ENCODE assay signal across 9 cellular contexts in genomic region chr5:140595538-140595937, GRCh38. TPM values are rescaled to one million over a fixed set of nuclear protein-coding genes. Genes with fewer than 3 reads are reported as not detected.
A peak's percentile ranks its signal among the peaks of the same experiment; 100 is the strongest.
DNase-seq lines count a peak whose midpoint lies in the region; ATAC-seq and TF ChIP-seq lines count a peak whose summit lies in the region.
"Had no signal": no experiment of that assay in that cellular context is flagged by ENCODE, and none has a peak within 500 bp of the region (broad histone marks: within the 10 kb centered on the region; RNA-seq: fewer than 3 reads in every experiment).

No MANE protein-coding gene starts in this region.

- no peaks in the 10 kb centered on the region for H3K9me3 Mint-ChIP-seq in activated naive CD8-positive, alpha-beta T cell treated with anti-CD3 and anti-CD28 coated beads, Interleukin-2, amount 50 U/mL, for 24 hours
- H3K9me3 Mint-ChIP-seq in activated naive CD8-positive, alpha-beta T cell treated with anti-CD3 and anti-CD28 coated beads for 36 hours, result no peaks in the 10 kb centered on the region
- H3K9me3 Mint-ChIP-seq: IgD-negative memory B cell had no signal

- DNase-seq in activated naive CD8-positive, alpha-beta T cell treated with anti-CD3 and anti-CD28 coated beads, Interleukin-2, amount 50 U/mL, for 24 hours, result no peak
- DNase-seq in activated naive CD8-positive, alpha-beta T cell treated with anti-CD3 and anti-CD28 coated beads for 36 hours, result no peak
- DNase-seq in left ventricle myocardium inferior (no peak), upper lobe of right lung (no peak), occipital lobe (lab: John Stamatoyannopoulos, UW) (no peak), T-helper 17 cell (no peak)
- DNase-seq: activated T-cell treated with anti-CD3 and anti-CD28 coated beads, Interleukin-2, amount 50 U/mL, for 1 hour had no signal

- peaks cover 6% of the 10 kb centered on the region for H3K4me1 Mint-ChIP-seq in activated naive CD8-positive, alpha-beta T cell treated with anti-CD3 and anti-CD28 coated beads, Interleukin-2, amount 50 U/mL, for 24 hours
- peaks cover 4% of the 10 kb centered on the region for H3K4me1 Mint-ChIP-seq in activated naive CD8-positive, alpha-beta T cell treated with anti-CD3 and anti-CD28 coated beads for 36 hours
- H3K4me1 Mint-ChIP-seq in T-helper 17 cell, result peaks cover 2% of the 10 kb centered on the region
- H3K4me1 Mint-ChIP-seq: GM23338, IgD-negative memory B cell had no signal

- no peaks in the 10 kb centered on the region for H3K36me3 ChIP-seq in left ventricle myocardium inferior
- H3K36me3 ChIP-seq in upper lobe of right lung, result no peaks in the 10 kb centered on the region

- no peak overlapping the region for H3K4me3 ChIP-seq in left ventricle myocardium inferior
- no peak overlapping the region for H3K4me3 ChIP-seq in upper lobe of right lung
- H3K4me3 ChIP-seq: GM23338 had no signal

- intact Hi-C loops in left ventricle myocardium inferior (cut with micrococcal nuclease) (no loop called here), upper lobe of right lung (cut with DNase I) (no loop called here)

- H3K9me3 ChIP-seq in left ventricle myocardium inferior (replicated peaks) (no peaks in the 10 kb centered on the region), upper lobe of right lung (no peaks in the 10 kb centered on the region), T-helper 17 cell (ENCODE audit: control insufficient read depth, low read length, poor library complexity, severe bottlenecking) (no peaks in the 10 kb centered on the region)

- ATAC-seq in activated naive CD8-positive, alpha-beta T cell treated with anti-CD3 and anti-CD28 coated beads, Interleukin-2, amount 50 U/mL, for 24 hours, result peak; percentile 40
- ATAC-seq in upper lobe of right lung (peak; percentile 81), T-helper 17 cell (no peak)

- H3K27ac Mint-ChIP-seq in activated naive CD8-positive, alpha-beta T cell treated with anti-CD3 and anti-CD28 coated beads, Interleukin-2, amount 50 U/mL, for 24 hours, result no peak overlapping the region
- H3K27ac Mint-ChIP-seq in activated naive CD8-positive, alpha-beta T cell treated with anti-CD3 and anti-CD28 coated beads for 36 hours, result no peak overlapping the region
- no peak overlapping the region for H3K27ac Mint-ChIP-seq in T-helper 17 cell
- H3K27ac Mint-ChIP-seq: GM23338 had no signal

- TF ChIP-seq CTCF in left ventricle myocardium inferior (IDR thresholded peaks at IDR 0.05; ENCODE audit: borderline replicate concordance), result no peak
- TF ChIP-seq CTCF in upper lobe of right lung (IDR thresholded peaks at IDR 0.05), result no peak

- H3K36me3 Mint-ChIP-seq in activated naive CD8-positive, alpha-beta T cell treated with anti-CD3 and anti-CD28 coated beads, Interleukin-2, amount 50 U/mL, for 24 hours (ENCODE audit: low read depth), result no peaks in the 10 kb centered on the region
- no peaks in the 10 kb centered on the region for H3K36me3 Mint-ChIP-seq in activated naive CD8-positive, alpha-beta T cell treated with anti-CD3 and anti-CD28 coated beads for 36 hours
- no peaks in the 10 kb centered on the region for H3K36me3 Mint-ChIP-seq in T-helper 17 cell (ENCODE audit: low read depth)
- H3K36me3 Mint-ChIP-seq: IgD-negative memory B cell had no signal

- H3K4me1 ChIP-seq in left ventricle myocardium inferior (peaks cover 22% of the 10 kb centered on the region), upper lobe of right lung (peaks cover 20% of the 10 kb centered on the region)

- H3K27me3 ChIP-seq in left ventricle myocardium inferior (ENCODE audit: low read depth) (no peaks in the 10 kb centered on the region), upper lobe of right lung (no peaks in the 10 kb centered on the region)

- H3K4me3 Mint-ChIP-seq in activated naive CD8-positive, alpha-beta T cell treated with anti-CD3 and anti-CD28 coated beads, Interleukin-2, amount 50 U/mL, for 24 hours, result no peak overlapping the region
- H3K4me3 Mint-ChIP-seq in activated naive CD8-positive, alpha-beta T cell treated with anti-CD3 and anti-CD28 coated beads for 36 hours, result no peak overlapping the region
- no peak overlapping the region for H3K4me3 Mint-ChIP-seq in T-helper 17 cell
- H3K4me3 Mint-ChIP-seq: GM23338, IgD-negative memory B cell had no signal

- H3K27me3 Mint-ChIP-seq in activated naive CD8-positive, alpha-beta T cell treated with anti-CD3 and anti-CD28 coated beads, Interleukin-2, amount 50 U/mL, for 24 hours, result no peaks in the 10 kb centered on the region
- peaks cover 13% of the 10 kb centered on the region for H3K27me3 Mint-ChIP-seq in activated naive CD8-positive, alpha-beta T cell treated with anti-CD3 and anti-CD28 coated beads for 36 hours
- H3K27me3 Mint-ChIP-seq in T-helper 17 cell, result no peaks in the 10 kb centered on the region
- H3K27me3 Mint-ChIP-seq: IgD-negative memory B cell had no signal

- peak overlapping the region; percentile 68 for H3K27ac ChIP-seq in left ventricle myocardium inferior (replicated peaks)
- H3K27ac ChIP-seq in upper lobe of right lung, result peak overlapping the region; percentile 20

RNA-seq across cellular contexts. Expression of gene SLC35A4, which starts 30.9 kb away (rescaled TPM):
- 100 to 1,000 TPM in 1 of 2 experiments, 10 to 100 TPM in 1; 97.4 to 100 TPM for total RNA-seq in activated naive CD8-positive, alpha-beta T cell treated with anti-CD3 and anti-CD28 coated beads for 36 hours
- 73.1 TPM for total RNA-seq in left ventricle myocardium inferior
- total RNA-seq in upper lobe of right lung, result 89.4 TPM
- 3.7 TPM for total RNA-seq in occipital lobe
- 10 to 100 TPM; 43.2 to 45.0 TPM for total RNA-seq in T-helper 17 cell

RNA-seq across cellular contexts. Expression of gene APBB3, which starts 31.1 kb away (rescaled TPM):
- total RNA-seq in activated naive CD8-positive, alpha-beta T cell treated with anti-CD3 and anti-CD28 coated beads for 36 hours, result 10 to 100 TPM; 17.5 to 17.8 TPM
- total RNA-seq in left ventricle myocardium inferior, result 12.1 TPM
- 25.8 TPM for total RNA-seq in upper lobe of right lung
- 24.5 TPM for total RNA-seq in occipital lobe
- 10 to 100 TPM; 47.5 to 59.0 TPM for total RNA-seq in T-helper 17 cell

RNA-seq across cellular contexts. Expression of gene CD14, which starts 37.4 kb away (rescaled TPM):
- total RNA-seq in activated naive CD8-positive, alpha-beta T cell treated with anti-CD3 and anti-CD28 coated beads for 36 hours, result under 1 TPM; 0.42 to 0.58 TPM
- total RNA-seq in left ventricle myocardium inferior (26.2 TPM), upper lobe of right lung (127 TPM), occipital lobe (15.4 TPM), T-helper 17 cell (1 to 10 TPM; 1.4 to 9.2 TPM)
- total RNA-seq: GM23338 had no signal

RNA-seq across cellular contexts. Expression of gene SRA1, which starts 38.3 kb away (rescaled TPM):
- 10 to 100 TPM; 54.6 to 60.6 TPM for total RNA-seq in activated naive CD8-positive, alpha-beta T cell treated with anti-CD3 and anti-CD28 coated beads for 36 hours
- 28.6 TPM for total RNA-seq in left ventricle myocardium inferior
- total RNA-seq in upper lobe of right lung, result 19.4 TPM
- total RNA-seq in occipital lobe, result 17.0 TPM
- 10 to 100 TPM; 29.9 to 33.2 TPM for total RNA-seq in T-helper 17 cell

RNA-seq across cellular contexts. Expression of gene TMCO6, which starts 43.7 kb away (rescaled TPM):
- total RNA-seq in activated naive CD8-positive, alpha-beta T cell treated with anti-CD3 and anti-CD28 coated beads for 36 hours, result 10 to 100 TPM; 34.4 to 37.4 TPM
- total RNA-seq in left ventricle myocardium inferior, result 2.6 TPM
- 10.7 TPM for total RNA-seq in upper lobe of right lung
- total RNA-seq in occipital lobe, result 7.5 TPM
- 10 to 100 TPM; 18.3 to 23.1 TPM for total RNA-seq in T-helper 17 cell
